ENCODE assay signal across 7 cellular contexts in genomic region chr19:7904074-7905020, GRCh38. TPM values are rescaled to one million over a fixed set of nuclear protein-coding genes. Genes with fewer than 3 reads are reported as not detected.
DNase-seq lines count a peak whose midpoint lies in the region; ATAC-seq, FAIRE-seq and TF ChIP-seq lines count a peak whose summit lies in the region.

No MANE protein-coding gene starts in this region.

- peak; percentile 65 for FAIRE-seq in GM12892 (lab: Jason Lieb, UNC)

- H3K9me3 ChIP-seq in Karpas-422 (ENCODE audit: low read length): no peaks in the 10 kb centered on the region
- H3K9me3 ChIP-seq in right atrium auricular region: no peaks in the 10 kb centered on the region

- peaks cover 2% of the 10 kb centered on the region for H3K36me3 Mint-ChIP-seq in activated naive CD4-positive, alpha-beta T cell treated with anti-CD3 and anti-CD28 coated beads, Interleukin-2, amount 50 U/mL, for 24 hours

- peak overlapping the region; percentile 88 for H3K27ac Mint-ChIP-seq in activated naive CD4-positive, alpha-beta T cell treated with anti-CD3 and anti-CD28 coated beads, Interleukin-2, amount 50 U/mL, for 24 hours

- TF ChIP-seq POLR2A in GM12892 (IDR thresholded peaks at IDR 0.05; ENCODE audit: low read depth, low read length): no peak

- H3K9ac ChIP-seq in Karpas-422 (ENCODE audit: low read length): peak overlapping the region; percentile 91

- H3K27me3 Mint-ChIP-seq in activated naive CD4-positive, alpha-beta T cell treated with anti-CD3 and anti-CD28 coated beads, Interleukin-2, amount 50 U/mL, for 24 hours: no peaks in the 10 kb centered on the region

- H3K4me3 Mint-ChIP-seq in activated naive CD4-positive, alpha-beta T cell treated with anti-CD3 and anti-CD28 coated beads, Interleukin-2, amount 50 U/mL, for 24 hours: peak overlapping the region; percentile 92

- H3K27me3 ChIP-seq in Karpas-422 (ENCODE audit: low read length) (no peaks in the 10 kb centered on the region), right atrium auricular region (no peaks in the 10 kb centered on the region)

- H3K4me3 ChIP-seq in Karpas-422 (ENCODE audit: low read length): peak overlapping the region; percentile 97
- peak overlapping the region; percentile 90 to 94 for H3K4me3 ChIP-seq in right atrium auricular region
- H3K4me3 ChIP-seq in skeletal muscle cell (ENCODE audit: low read depth, low read length): peak overlapping the region; percentile 85

- H3K9me2 ChIP-seq in Karpas-422 (replicated peaks; ENCODE audit: insufficient read depth, low read length): no peaks in the 10 kb centered on the region

- no peak for TF ChIP-seq CTCF in right atrium auricular region (IDR thresholded peaks at IDR 0.05)

- H3K4me2 ChIP-seq in Karpas-422 (ENCODE audit: low read depth, low read length, poor library complexity, severe bottlenecking): peak overlapping the region; percentile 94

- H3K4me1 ChIP-seq in Karpas-422 (ENCODE audit: low read length) (peaks cover 19% of the 10 kb centered on the region), right atrium auricular region (peaks cover 0 to 52% of the 10 kb centered on the region in 2 donors)

- no peaks in the 10 kb centered on the region for H3K9me3 Mint-ChIP-seq in activated naive CD4-positive, alpha-beta T cell treated with anti-CD3 and anti-CD28 coated beads, Interleukin-2, amount 50 U/mL, for 24 hours

- H3K4me1 Mint-ChIP-seq in activated naive CD4-positive, alpha-beta T cell treated with anti-CD3 and anti-CD28 coated beads, Interleukin-2, amount 50 U/mL, for 24 hours: peaks cover 26% of the 10 kb centered on the region

- peaks cover 27% of the 10 kb centered on the region for H3K79me2 ChIP-seq in Karpas-422 (ENCODE audit: low read length)

- H2AFZ ChIP-seq in Karpas-422 (ENCODE audit: low read length): peak overlapping the region; percentile 48; the same call in 1 of the 2 replicates

- H3K27ac ChIP-seq in Karpas-422 (ENCODE audit: low read length) (peak overlapping the region; percentile 35; the same call in 1 of the 2 replicates), right atrium auricular region (peak overlapping the region; percentile 85 to 87)

- H4K20me1 ChIP-seq in Karpas-422 (ENCODE audit: insufficient read depth, low read depth, low read length): no peaks in the 10 kb centered on the region; the same call in 1 of the 2 replicates

- H3K36me3 ChIP-seq in Karpas-422 (ENCODE audit: insufficient read depth, low read length) (no peaks in the 10 kb centered on the region), right atrium auricular region (peaks cover 17% of the 10 kb centered on the region)

- ATAC-seq in GM21576 (IDR thresholded peaks at IDR 0.05; ENCODE audit: unreplicated experiment): peak; percentile 29

- DNase-seq in GM12892 (ENCODE audit: insufficient read length) (peak; percentile 75), Karpas-422 (peak; percentile 75), right atrium auricular region (ENCODE audit: low spot score) (no peak), skeletal muscle cell (ENCODE audit: low read depth) (no peak), SIG-M5 treated with dmso at 0.1 percent for 504 hours (lab: John Stamatoyannopoulos, UW; ENCODE audit: unreplicated experiment) (no peak)

RNA-seq across cellular contexts. Expression of gene MAP2K7, which starts 0.7 kb away (rescaled TPM):
- polyA plus RNA-seq in GM12892 (2012; ENCODE audit: missing spikeins): 10.2 TPM
- 10.4 and 14.4 TPM in 2 replicates for total RNA-seq in Karpas-422 (2014; rRNA removed; shearing (Covaris generic); ENCODE audit: low replicate concordance)
- 10 to 100 TPM; 12.0 to 14.4 TPM for total RNA-seq in right atrium auricular region

RNA-seq across cellular contexts. Expression of gene TGFBR3L, which starts 10.3 kb away (rescaled TPM):
- not detected for polyA plus RNA-seq in GM12892 (2012; ENCODE audit: missing spikeins)
- not detected in 2 replicates for total RNA-seq in Karpas-422 (2014; rRNA removed; shearing (Covaris generic); ENCODE audit: low replicate concordance)
- total RNA-seq in right atrium auricular region: 10 to 100 TPM; 22.1 to 26.7 TPM

RNA-seq across cellular contexts. Expression of gene SNAPC2, which starts 15.8 kb away (rescaled TPM):
- polyA plus RNA-seq in GM12892 (2012; ENCODE audit: missing spikeins): 5.7 TPM
- 9.8 and 22.0 TPM in 2 replicates for total RNA-seq in Karpas-422 (2014; rRNA removed; shearing (Covaris generic); ENCODE audit: low replicate concordance)
- total RNA-seq in right atrium auricular region: 10 to 100 TPM; 14.1 to 16.5 TPM

RNA-seq across cellular contexts. Expression of gene LRRC8E, which starts 16.0 kb away (rescaled TPM):
- polyA plus RNA-seq in GM12892 (2012; ENCODE audit: missing spikeins): not detected
- not detected in 2 replicates for total RNA-seq in Karpas-422 (2014; rRNA removed; shearing (Covaris generic); ENCODE audit: low replicate concordance)
- total RNA-seq in right atrium auricular region: 1 to 10 TPM; 1.5 to 2.1 TPM

RNA-seq across cellular contexts. Expression of gene CTXN1, which starts 21.6 kb away (rescaled TPM):
- polyA plus RNA-seq in GM12892 (2012; ENCODE audit: missing spikeins): not detected
- total RNA-seq in Karpas-422 (2014; rRNA removed; shearing (Covaris generic); ENCODE audit: low replicate concordance): 0.18 TPM in 1 of 2 replicates, not detected in the other
- total RNA-seq in right atrium auricular region: 1 to 10 TPM; 1.7 to 4.2 TPM

Comparison
In these comparisons a context has a peak if more than half of its experiments do, and no peak if none do; other contexts are left out.
1. DNase-seq: peak in GM12892 (single experiment) and Karpas-422 (single experiment); none in right atrium auricular region (single experiment), skeletal muscle cell (single experiment) and SIG-M5 treated with dmso at 0.1 percent for 504 hours (single experiment).
2. RNA of gene TGFBR3L, which starts 10.3 kb away (total RNA-seq): 22.1 to 26.7 TPM in right atrium auricular region; not detected in Karpas-422; every median in the first group is over 10 times any median in the second.
3. Peak in every context shown above with its lines, with median percentiles within 50 percentile points of each other: H3K4me3 ChIP-seq.